ENCODE assay signal across 8 cellular contexts in the genomic region with DNA sequence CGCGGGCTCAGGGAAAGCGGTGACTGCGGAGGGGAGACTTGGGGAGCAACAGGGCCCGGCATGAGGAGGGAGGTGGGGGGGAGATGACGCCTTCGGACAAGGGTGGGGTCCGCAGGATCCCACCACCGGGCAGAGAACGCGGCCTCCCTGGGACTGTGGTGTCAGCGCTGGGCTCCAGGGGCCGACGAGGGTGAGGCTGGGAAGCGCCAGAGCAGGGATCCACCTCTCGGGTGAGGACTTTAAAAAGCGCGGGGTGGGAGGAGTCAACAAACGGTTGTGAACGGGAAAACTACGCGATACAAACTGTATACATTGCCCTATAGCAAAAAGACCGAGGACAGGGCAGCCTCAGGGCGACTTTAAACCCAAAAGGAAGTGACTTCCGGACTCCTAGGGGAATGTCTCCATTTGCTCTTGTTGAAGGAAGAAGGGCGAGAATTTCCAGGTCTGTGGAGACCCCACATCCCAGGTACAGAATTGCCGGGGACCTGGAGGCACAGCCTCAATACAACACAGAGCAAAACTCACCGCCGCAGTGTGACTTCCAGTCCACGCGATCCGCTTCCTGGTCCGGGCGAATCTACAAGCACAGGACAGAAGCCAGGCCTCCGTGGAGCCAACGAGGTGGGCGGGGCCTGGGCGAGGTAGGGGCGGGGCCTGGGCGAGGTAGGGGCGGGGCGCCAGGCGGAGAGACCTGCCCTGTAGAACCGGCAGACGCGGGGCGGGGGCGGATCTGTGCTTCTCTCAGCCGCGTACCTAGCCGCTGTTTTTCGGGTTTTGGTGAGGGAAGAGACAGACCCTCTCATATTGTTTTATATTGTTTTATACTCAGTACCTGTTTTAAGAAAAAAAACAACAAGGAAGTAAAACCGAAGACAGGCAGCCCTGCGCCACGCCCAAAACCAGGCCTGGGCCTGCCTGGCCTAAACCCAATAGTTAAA. TPM values are rescaled to one million over a fixed set of nuclear protein-coding genes. Genes with fewer than 3 reads are reported as not detected.
DNase-seq lines count a peak whose midpoint lies in the region; ATAC-seq and TF ChIP-seq lines count a peak whose summit lies in the region.

A gene (minus strand): TSS at position 588 of the 941 bp plus-strand sequence. CDS start 5,555 bp downstream, outside the sequence.

- intact Hi-C loops in gastrocnemius medialis (cut with DNase I; ENCODE audit: low total_unique reads), result loop anchor here (1.0 kb wide), 3 partner anchors 19 to 40 kb away; a partner anchor contains a TSS

- no peaks in the 10 kb centered on the region for H3K9me3 Mint-ChIP-seq in brain

- H3K27ac ChIP-seq in iPS DF 6.9 (ENCODE audit: low read length) (no peak within 1 kb of the TSS), gastrocnemius medialis (peak within 1 kb of the TSS; percentile 64 to 79 (median 70))

- no peaks in the 10 kb centered on the region for H3K36me3 ChIP-seq in iPS DF 6.9 (ENCODE audit: control insufficient read depth, insufficient read depth, low read length)
- H3K36me3 ChIP-seq in gastrocnemius medialis, result no peaks in the 10 kb centered on the region

- TF ChIP-seq CTCF in GM10248 (IDR thresholded peaks at IDR 0.05; ENCODE audit: control extremely low read depth, extremely low read depth, low read depth, missing control alignments), result no peak
- TF ChIP-seq CTCF in brain (conservative IDR thresholded peaks at IDR 0.05), result no peak
- TF ChIP-seq CTCF in gastrocnemius medialis (IDR thresholded peaks at IDR 0.05 in 4 of 5, conservative IDR thresholded peaks at IDR 0.05 in 1 of 5), result no peak

- peak; percentile 92 for DNase-seq in GM10248 (ENCODE audit: extremely low spot score)
- DNase-seq in NCI-H1417 (lab: John Stamatoyannopoulos, UW), result peak; percentile 85 to 90 (median 85)
- peak; percentile 57 for DNase-seq in UCSD-AML1 (lab: John Stamatoyannopoulos, UW; ENCODE audit: unreplicated experiment)
- DNase-seq in iPS DF 6.9 (ENCODE audit: low read depth, low spot score), result no peak
- peak; percentile 48 to 64 for DNase-seq in gastrocnemius medialis
- no peak for DNase-seq in glomerular visceral epithelial cell (ENCODE audit: extremely low spot score)

- peak; percentile 13 to 27 for TF ChIP-seq POLR2A in gastrocnemius medialis (IDR thresholded peaks at IDR 0.05)

- POLR2A ChIA-PET in GM10248 (lab: Yijun Ruan, JAX), result no interaction called here

- WGBS in iPS DF 6.9 (ENCODE audit: insufficient coverage, insufficient read length), result no CpG with 5 or more reads among the region's 55 CpGs

- peak within 1 kb of the TSS; percentile 97 for H3K4me3 ChIP-seq in iPS DF 6.9 (ENCODE audit: low read length)
- H3K4me3 ChIP-seq in gastrocnemius medialis, result peak within 1 kb of the TSS; percentile 65 to 83 (median 66)

- H3K36me3 Mint-ChIP-seq in brain, result peaks cover 13% of the 10 kb centered on the region

- peak within 1 kb of the TSS; percentile 83 to 94 (median 88) for H3K27ac Mint-ChIP-seq in brain

- H3K9me3 ChIP-seq in iPS DF 6.9 (ENCODE audit: control insufficient read depth, insufficient read depth, low read length) (no peaks in the 10 kb centered on the region), gastrocnemius medialis (no peaks in the 10 kb centered on the region)

- in situ Hi-C loops in gastrocnemius medialis (cut with MboI; ENCODE audit: low sequenced_read_pairs in 4 of 4), result no loop called here

- peaks cover 28% of the 10 kb centered on the region for H3K4me1 Mint-ChIP-seq in brain

- peaks cover 7% of the 10 kb centered on the region for H3K27me3 Mint-ChIP-seq in brain

- ATAC-seq in HG02623 (IDR thresholded peaks at IDR 0.05; ENCODE audit: unreplicated experiment), result peak; percentile 74
- ATAC-seq in gastrocnemius medialis, result peak; percentile 68 to 86

- H3K4me1 ChIP-seq in iPS DF 6.9 (ENCODE audit: control insufficient read depth, insufficient read depth, low read length), result no peaks in the 10 kb centered on the region
- H3K4me1 ChIP-seq in gastrocnemius medialis, result no peaks in the 10 kb centered on the region

- H3K4me3 Mint-ChIP-seq in brain, result peak within 1 kb of the TSS; percentile 94 to 97 (median 96)

- CTCF ChIA-PET in GM10248 (lab: Yijun Ruan, JAX), result no interaction called here

- no peaks in the 10 kb centered on the region for H3K27me3 ChIP-seq in iPS DF 6.9 (ENCODE audit: control insufficient read depth, insufficient read depth, low read length)
- peaks cover 0 to 7% (median 0%) of the 10 kb centered on the region in 3 donors for H3K27me3 ChIP-seq in gastrocnemius medialis

RNA-seq across cellular contexts. Expression of the gene that starts here (rescaled TPM):
- polyA plus RNA-seq in brain (ENCODE audit: insufficient read depth, low read depth, low replicate concordance), result 0.78 TPM
- total RNA-seq in gastrocnemius medialis, result under 1 TPM; 0.15 to 0.29 (median 0.20) TPM

Comparison
In these comparisons a context has a peak if more than half of its experiments do, and no peak if none do; other contexts are left out.
1. Peak in DNase-seq, ATAC-seq, H3K4me3 ChIP-seq and H3K27ac ChIP-seq in gastrocnemius medialis; RNA of the gene not detected or under 1 TPM.
2. DNase-seq: peak in GM10248 (single experiment), NCI-H1417 (3 of 3) and UCSD-AML1 (single experiment); none in iPS DF 6.9 (single experiment) and glomerular visceral epithelial cell (single experiment).